ENCODE assay signal across 1 cellular context in genomic region chr17:77540531-77540930, GRCh38.
TF ChIP-seq lines count a peak whose summit lies in the region.

No MANE protein-coding gene starts in this region.

TF ChIP-seq in GM23338, 12 proteins besides CTCF, POLR2A, EP300 and RAD21:
- no peak for TF ChIP-seq ZNF462 (CRISPR knock-in tag; IDR thresholded peaks at IDR 0.05)
- no peak for TF ChIP-seq JUNB (IDR thresholded peaks at IDR 0.05; ENCODE audit: unreplicated experiment)
- TF ChIP-seq EZH2phosphoT487 (IDR thresholded peaks at IDR 0.05; ENCODE audit: unreplicated experiment): no peak
- no peak for TF ChIP-seq EZH2 (IDR thresholded peaks at IDR 0.05; ENCODE audit: low read depth, unreplicated experiment)
- no peak for TF ChIP-seq ZNF114 (CRISPR knock-in tag; IDR thresholded peaks at IDR 0.05)
- TF ChIP-seq CREB1 (CRISPR knock-in tag; IDR thresholded peaks at IDR 0.05; ENCODE audit: low read depth): no peak
- no peak for TF ChIP-seq NANOG (IDR thresholded peaks at IDR 0.05; ENCODE audit: borderline replicate concordance)
- no peak for TF ChIP-seq ZNF331 (CRISPR knock-in tag; IDR thresholded peaks at IDR 0.05; ENCODE audit: low read depth)
- no peak for TF ChIP-seq POLR2AphosphoS5 (IDR thresholded peaks at IDR 0.05; ENCODE audit: low read depth)
